Comparison of ENCODE assay signal across 10 cellular contexts in the genomic region with DNA sequence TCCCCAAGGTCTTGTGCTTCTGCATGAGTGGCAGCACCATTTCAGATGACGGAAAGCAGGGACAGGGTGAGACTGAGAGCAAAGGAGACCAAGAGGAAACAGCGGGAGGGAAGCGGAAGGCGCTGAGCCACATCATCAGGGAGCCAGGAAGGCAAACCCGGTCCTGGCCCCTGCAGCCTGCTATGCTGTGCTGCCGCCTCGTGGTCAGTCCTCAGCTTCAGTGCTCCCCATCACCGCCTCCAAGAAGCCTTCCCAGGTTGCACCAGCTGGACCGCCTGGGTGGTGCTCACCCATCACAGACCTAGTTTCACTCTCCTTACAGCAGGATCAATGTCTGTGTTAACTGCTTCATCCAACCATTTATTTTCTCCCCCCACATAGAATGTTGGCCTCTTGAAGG.
DNase-seq lines count a peak whose midpoint lies in the region; ATAC-seq and TF ChIP-seq lines count a peak whose summit lies in the region.
"Had no signal": no experiment of that assay in that cellular context is flagged by ENCODE, and none has a peak within 500 bp of the region (broad histone marks: within the 10 kb centered on the region; RNA-seq: fewer than 3 reads in every experiment).

No MANE protein-coding gene starts in this region.

- no peak overlapping the region for H2BK15ac ChIP-seq in mesendoderm (replicated peaks; ENCODE audit: low read depth)

- H3K27ac Mint-ChIP-seq in WTC11: no peak overlapping the region

- no peaks in the 10 kb centered on the region for H3K9me3 ChIP-seq in DND-41 (ENCODE audit: insufficient read depth, low read length, severe bottlenecking)
- H3K9me3 ChIP-seq: HAP-1 had no signal

- H3K27ac ChIP-seq in DND-41 (ENCODE audit: low read length) (no peak overlapping the region), mesendoderm (ENCODE audit: low read depth, low read length) (no peak overlapping the region)

- no peak overlapping the region for H2AK5ac ChIP-seq in mesendoderm (ENCODE audit: low read length)

- H3K4me2 ChIP-seq in DND-41 (ENCODE audit: insufficient read depth, low read length) (no peak overlapping the region), mesendoderm (ENCODE audit: low read length) (no peak overlapping the region)

- no CpG with 5 or more reads among the region's 9 CpGs for WGBS in mesendoderm (ENCODE audit: extremely low coverage, insufficient coverage, low lambda C conversion rate)

- H3K4me1 Mint-ChIP-seq in WTC11: peaks cover 21% of the 10 kb centered on the region

- H3K4me1 ChIP-seq in DND-41 (ENCODE audit: insufficient read depth, low read length) (no peaks in the 10 kb centered on the region), mesendoderm (ENCODE audit: control insufficient read depth, low read depth, low read length) (no peaks in the 10 kb centered on the region)
- H3K4me1 ChIP-seq: HAP-1 had no signal

- no peaks in the 10 kb centered on the region for H3K79me1 ChIP-seq in mesendoderm (ENCODE audit: low read length)

- no peak overlapping the region for H3K4ac ChIP-seq in mesendoderm (ENCODE audit: low read depth, low read length)

- no peak for DNase-seq in DND-41
- DNase-seq in H7: peak; percentile 88
- peak; percentile 72 for DNase-seq in WTC11 (ENCODE audit: low spot score)
- peak; percentile 50 for DNase-seq in mesendoderm
- DNase-seq in GF-D8 (lab: John Stamatoyannopoulos, UW): no peak
- no peak for DNase-seq in AG08395 (ENCODE audit: low spot score)
- DNase-seq: left cardiac atrium, retina had no signal

- H3K18ac ChIP-seq in mesendoderm (ENCODE audit: low read length): no peak overlapping the region

- H3K27me3 ChIP-seq in DND-41 (ENCODE audit: insufficient read depth, low read length, poor library complexity): peaks cover 5% of the 10 kb centered on the region
- no peaks in the 10 kb centered on the region for H3K27me3 ChIP-seq in H7 (ENCODE audit: control insufficient read depth, insufficient read depth, low read length)
- no peaks in the 10 kb centered on the region for H3K27me3 ChIP-seq in mesendoderm (ENCODE audit: insufficient read depth, low read length, poor library complexity)

- H2AFZ ChIP-seq in DND-41 (ENCODE audit: low read depth, low read length): no peak overlapping the region

- H4K20me1 ChIP-seq in DND-41 (ENCODE audit: insufficient read depth, low read length): no peaks in the 10 kb centered on the region

- POLR2A ChIA-PET in WTC11 (lab: Charles Lee): interaction anchor here (0.7 to 1.1 kb wide), 2 partner anchors 78 to 140 kb away, joined by 3 read pairs; no protein-coding TSS in a partner anchor

- ATAC-seq in DND-41 (ENCODE audit: insufficient read depth, low read depth) (no peak), WTC11 (peak; percentile 80), GM18870 (IDR thresholded peaks at IDR 0.05; ENCODE audit: unreplicated experiment) (no peak)
- ATAC-seq: left cardiac atrium had no signal

- TF ChIP-seq CTCF in DND-41 (IDR thresholded peaks at IDR 0.05; ENCODE audit: borderline replicate concordance, extremely low read depth, low read length, poor library complexity, severe bottlenecking) (peak; percentile 18), WTC11 (IDR thresholded peaks at IDR 0.05) (peak; percentile 25; the same call in 1 of the 2 replicates)

- no peak overlapping the region for H4K5ac ChIP-seq in mesendoderm (ENCODE audit: low read length)

- H3K4me3 Mint-ChIP-seq in WTC11: no peak overlapping the region

- H3K4me3 ChIP-seq in DND-41 (ENCODE audit: low read depth in 1 of 2, low read length in 2 of 2): no peak overlapping the region
- no peak overlapping the region for H3K4me3 ChIP-seq in H7 (ENCODE audit: insufficient read depth, low read depth, low read length)
- no peak overlapping the region for H3K4me3 ChIP-seq in mesendoderm (ENCODE audit: low read length)
- H3K4me3 ChIP-seq: HAP-1 had no signal

- peaks cover 6% of the 10 kb centered on the region for H3K36me3 Mint-ChIP-seq in WTC11

- CTCF ChIA-PET in WTC11 (lab: Charles Lee): interaction anchor here (0.8 to 3.5 kb wide), 14 partner anchors 13 to 390 kb away, joined by 3 to 22 read pairs (median 6); no protein-coding TSS in a partner anchor

- H2BK120ac ChIP-seq in mesendoderm (ENCODE audit: low read depth, low read length): no peak overlapping the region

- H4K8ac ChIP-seq in mesendoderm (ENCODE audit: low read depth, low read length): no peak overlapping the region

- no peak overlapping the region for H3K56ac ChIP-seq in mesendoderm (ENCODE audit: low read length)

- no peak overlapping the region for H2BK5ac ChIP-seq in mesendoderm (ENCODE audit: low read length)

- H3K9ac ChIP-seq in DND-41 (ENCODE audit: low read depth, low read length) (no peak overlapping the region), mesendoderm (ENCODE audit: low read length) (no peak overlapping the region)

- no peak overlapping the region for H3K23ac ChIP-seq in mesendoderm (ENCODE audit: low read length)

- H3K9me3 Mint-ChIP-seq in WTC11: peaks cover 7% of the 10 kb centered on the region

- H3K27me3 Mint-ChIP-seq in WTC11 (ENCODE audit: low read depth): peaks cover 5% of the 10 kb centered on the region

- no peaks in the 10 kb centered on the region for H3K36me3 ChIP-seq in DND-41 (ENCODE audit: insufficient read depth, low read length)
- no peaks in the 10 kb centered on the region for H3K36me3 ChIP-seq in H7 (replicated peaks; ENCODE audit: control insufficient read depth, insufficient read depth, low read length)
- no peaks in the 10 kb centered on the region for H3K36me3 ChIP-seq in mesendoderm (ENCODE audit: control insufficient read depth, insufficient read depth, low read length)
- H3K36me3 ChIP-seq: HAP-1 had no signal

- H3K79me2 ChIP-seq in DND-41 (ENCODE audit: insufficient read depth, low read length) (no peaks in the 10 kb centered on the region), mesendoderm (ENCODE audit: control insufficient read depth, insufficient read depth, low read length) (no peaks in the 10 kb centered on the region)

TF ChIP-seq in WTC11, 78 proteins besides CTCF, POLR2A, EP300 and RAD21 (continues in another document):
- TF ChIP-seq ZNF423 (CRISPR knock-in tag; IDR thresholded peaks at IDR 0.05): peak; percentile 26
- TF ChIP-seq, protein P1, sequence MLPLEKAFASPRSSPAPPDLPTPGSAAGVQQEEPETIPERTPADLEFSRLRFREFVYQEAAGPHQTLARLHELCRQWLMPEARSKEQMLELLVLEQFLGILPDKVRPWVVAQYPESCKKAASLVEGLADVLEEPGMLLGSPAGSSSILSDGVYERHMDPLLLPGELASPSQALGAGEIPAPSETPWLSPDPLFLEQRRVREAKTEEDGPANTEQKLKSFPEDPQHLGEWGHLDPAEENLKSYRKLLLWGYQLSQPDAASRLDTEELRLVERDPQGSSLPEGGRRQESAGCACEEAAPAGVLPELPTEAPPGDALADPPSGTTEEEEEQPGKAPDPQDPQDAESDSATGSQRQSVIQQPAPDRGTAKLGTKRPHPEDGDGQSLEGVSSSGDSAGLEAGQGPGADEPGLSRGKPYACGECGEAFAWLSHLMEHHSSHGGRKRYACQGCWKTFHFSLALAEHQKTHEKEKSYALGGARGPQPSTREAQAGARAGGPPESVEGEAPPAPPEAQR (CRISPR knock-in tag; IDR thresholded peaks at IDR 0.05): no peak
- no peak for TF ChIP-seq ZNF416 (CRISPR knock-in tag; IDR thresholded peaks at IDR 0.05)
- TF ChIP-seq GTF2I (CRISPR knock-in tag; conservative IDR thresholded peaks at IDR 0.05): peak; percentile 96
- 0 out of 2 replicates have a peak, but pooled peaks have one; percentile 39 for TF ChIP-seq AFF4 (CRISPR knock-in tag; IDR thresholded peaks at IDR 0.05; ENCODE audit: borderline replicate concordance)

Comparison
In these comparisons a context has a peak if more than half of its experiments do, and no peak if none do; other contexts are left out.
1. DNase-seq: peak in H7 (single experiment), WTC11 (single experiment) and mesendoderm (single experiment); none in DND-41 (single experiment), GF-D8 (single experiment) and AG08395 (single experiment).